ENCODE assay signal across 20 cellular contexts in genomic region chr9:112823257-112823656, GRCh38.
"Had no signal": no experiment of that assay in that cellular context is flagged by ENCODE, and none has a peak within 500 bp of the region (broad histone marks: within the 10 kb centered on the region; RNA-seq: fewer than 3 reads in every experiment).

No MANE protein-coding gene starts in this region.

- DNase-seq: KBM-7; MV-4-11; NCI-H1048; NCI-H1105; NCI-H1417; NCI-H1436 treated with DMSO at 0.1 percent for 48 hours; NCI-H1694; NCI-H187 treated with DMSO at 0.1 percent for 48 hours; NCI-H2029 treated with DMSO at 0.1 percent for 48 hours; NCI-H2171 treated with DMSO at 0.1 percent for 48 hours; NCI-H345; NCI-H446 treated with DMSO at 0.1 percent for 48 hours; NCI-H510A treated with DMSO at 0.1 percent for 48 hours; NCI-H526; NK-92 treated with Interleukin-12 subunit alpha and Interleukin-12 subunit beta, amount 100 ng/mL, for 24 hours; SHP77; SK-N-SH; SW 1271 had no signal

- H3K27ac ChIP-seq: HL-60, RWPE1 had no signal
